Comparison of ENCODE assay signal across 20 cellular contexts in the genomic region with DNA sequence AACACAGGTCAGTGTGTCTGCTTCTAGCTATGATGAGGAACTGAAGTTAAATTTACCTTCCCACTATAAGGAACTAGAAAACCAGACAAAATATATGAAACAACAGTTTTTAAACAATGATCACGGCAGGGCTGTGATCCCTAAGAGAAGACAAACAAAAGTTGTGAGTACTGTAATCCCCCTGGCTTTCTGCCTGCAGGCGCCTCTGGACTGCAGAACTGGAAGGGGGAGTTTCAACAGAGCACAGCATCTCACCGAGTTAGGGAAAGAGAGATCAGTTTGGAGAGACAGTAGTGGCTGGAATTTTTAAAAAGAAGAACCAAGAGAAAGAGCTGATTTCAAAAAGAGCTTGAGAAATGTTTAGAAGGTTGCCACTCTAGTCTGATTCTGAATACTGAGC.
A peak's percentile ranks its signal among the peaks of the same experiment; 100 is the strongest.
DNase-seq lines count a peak whose midpoint lies in the region; ATAC-seq, FAIRE-seq and TF ChIP-seq lines count a peak whose summit lies in the region.
"Had no signal": no experiment of that assay in that cellular context is flagged by ENCODE, and none has a peak within 500 bp of the region (broad histone marks: within the 10 kb centered on the region; RNA-seq: fewer than 3 reads in every experiment).

No MANE protein-coding gene starts in this region.

- H3K27me3 Mint-ChIP-seq in T-helper 17 cell (peaks cover 10% of the 10 kb centered on the region), glutamatergic neuron (ENCODE audit: unreplicated experiment) (peaks cover 2% of the 10 kb centered on the region)

- H3F3A ChIP-seq in smooth muscle cell (ENCODE audit: low read depth), result no peaks in the 10 kb centered on the region

- H3K4me3 Mint-ChIP-seq in T-helper 17 cell, result no peak overlapping the region
- H3K4me3 Mint-ChIP-seq in glutamatergic neuron (ENCODE audit: unreplicated experiment), result no peak overlapping the region
- H3K4me3 Mint-ChIP-seq: activated CD8-positive, alpha-beta T cell treated with anti-CD3 and anti-CD28 coated beads, Interleukin-2, amount 10 ng/mL, durations not matched to agents 7 days and 5 days; activated T-cell treated with anti-CD3 and anti-CD28 coated beads, Interleukin-2, amount 50 U/mL, for 4 hours; brain; natural killer cell; T-helper 1 cell treated with Interleukin-12 subunit alpha and Interleukin-12 subunit beta and Interleukin-4 antibody, amounts not matched to agents 30 μg/mL and 1 μg/mL, for 36 hours had no signal

- H3K9ac ChIP-seq in keratinocyte (ENCODE audit: control insufficient read depth, extremely low read depth, insufficient read depth, low read length), result no peak overlapping the region
- H3K9ac ChIP-seq in smooth muscle cell (ENCODE audit: low read depth), result no peak overlapping the region

- H3K4me3 ChIP-seq in keratinocyte (ENCODE audit: control insufficient read depth in 2 of 3, extremely low read depth in 1 of 3, insufficient read depth in 2 of 3, low read depth in 1 of 3, low read length in 3 of 3), result no peak overlapping the region
- no peak overlapping the region for H3K4me3 ChIP-seq in smooth muscle cell
- H3K4me3 ChIP-seq: lung had no signal

- H3K27ac Mint-ChIP-seq in T-helper 17 cell (peak overlapping the region; percentile 83), glutamatergic neuron (ENCODE audit: unreplicated experiment) (no peak overlapping the region)
- H3K27ac Mint-ChIP-seq: brain had no signal

- H3K27ac ChIP-seq in keratinocyte (ENCODE audit: control insufficient read depth, insufficient read depth, low read length) (no peak overlapping the region), smooth muscle cell (ENCODE audit: low read depth) (no peak overlapping the region)
- H3K27ac ChIP-seq: epithelial cell of prostate had no signal

- H4K20me1 ChIP-seq in keratinocyte (ENCODE audit: control insufficient read depth, extremely low read depth, insufficient read depth, low read length), result no peaks in the 10 kb centered on the region
- no peaks in the 10 kb centered on the region for H4K20me1 ChIP-seq in smooth muscle cell (ENCODE audit: low read depth)

- H3K36me3 ChIP-seq in keratinocyte (ENCODE audit: control insufficient read depth in 2 of 2, extremely low read depth in 1 of 2, insufficient read depth in 2 of 2, low read length in 2 of 2) (no peaks in the 10 kb centered on the region), smooth muscle cell (ENCODE audit: low read depth) (no peaks in the 10 kb centered on the region)

- H3K4me1 Mint-ChIP-seq in T-helper 17 cell, result peaks cover 7% of the 10 kb centered on the region
- no peaks in the 10 kb centered on the region for H3K4me1 Mint-ChIP-seq in glutamatergic neuron (ENCODE audit: low read depth, unreplicated experiment)

- H3K9me3 ChIP-seq in T-helper 17 cell (ENCODE audit: control insufficient read depth, low read length, poor library complexity, severe bottlenecking), result no peaks in the 10 kb centered on the region
- H3K9me3 ChIP-seq in keratinocyte (ENCODE audit: control insufficient read depth, low read depth, low read length), result no peaks in the 10 kb centered on the region
- no peaks in the 10 kb centered on the region for H3K9me3 ChIP-seq in smooth muscle cell (replicated peaks; ENCODE audit: low read depth)

- H3K79me2 ChIP-seq in keratinocyte (ENCODE audit: control insufficient read depth, insufficient read depth, low read length), result no peaks in the 10 kb centered on the region
- no peaks in the 10 kb centered on the region for H3K79me2 ChIP-seq in smooth muscle cell (ENCODE audit: low read depth)

- H2AFZ ChIP-seq in keratinocyte (ENCODE audit: control insufficient read depth, low read length) (peak overlapping the region; percentile 9), smooth muscle cell (ENCODE audit: low read depth) (peak overlapping the region; percentile 28)

- peak; percentile 20 for ATAC-seq in HG02870 (IDR thresholded peaks at IDR 0.05; ENCODE audit: unreplicated experiment)
- no peak for ATAC-seq in T-helper 17 cell
- no peak for ATAC-seq in HG03439 (IDR thresholded peaks at IDR 0.05; ENCODE audit: unreplicated experiment)

- H3K4me2 ChIP-seq in keratinocyte (ENCODE audit: control insufficient read depth, extremely low read depth, insufficient read depth, low read depth, low read length) (no peak overlapping the region), smooth muscle cell (no peak overlapping the region)

- H3K9me1 ChIP-seq in keratinocyte (ENCODE audit: control insufficient read depth, extremely low read depth, insufficient read depth, low read length), result no peaks in the 10 kb centered on the region

- H3K36me3 Mint-ChIP-seq in T-helper 17 cell (ENCODE audit: low read depth) (peaks cover 8% of the 10 kb centered on the region), glutamatergic neuron (ENCODE audit: unreplicated experiment) (no peaks in the 10 kb centered on the region)
- H3K36me3 Mint-ChIP-seq: activated naive CD4-positive, alpha-beta T cell treated with anti-CD3 and anti-CD28 coated beads, Interleukin-2, amount 50 U/mL, for 72 hours; brain; natural killer cell had no signal

- TF ChIP-seq CTCF in keratinocyte (optimal IDR thresholded peaks at IDR 0.05 in 1 of 3, IDR thresholded peaks at IDR 0.05 in 1 of 3, conservative IDR thresholded peaks at IDR 0.05 in 1 of 3; ENCODE audit: extremely low read depth in 1 of 3, insufficient read depth in 2 of 3, low read length in 3 of 3), result no peak
- TF ChIP-seq CTCF in smooth muscle cell (IDR thresholded peaks at IDR 0.05; ENCODE audit: borderline replicate concordance, insufficient read depth, poor library complexity, severe bottlenecking), result no peak
- TF ChIP-seq CTCF in glutamatergic neuron (IDR thresholded peaks at IDR 0.05; ENCODE audit: partially characterized antibody, unreplicated experiment), result no peak

- dilution Hi-C loops in keratinocyte (cut with MboI; ENCODE audit: extremely low pct_ligation_motif_present, low sequenced_read_pairs), result no loop called here

- FAIRE-seq in keratinocyte (lab: Jason Lieb, UNC), result no peak
- FAIRE-seq: small intestine had no signal

- H3K27me3 ChIP-seq in keratinocyte (ENCODE audit: control insufficient read depth, extremely low read depth, insufficient read depth, low read length) (no peaks in the 10 kb centered on the region), smooth muscle cell (ENCODE audit: low read depth) (no peaks in the 10 kb centered on the region)

- peaks cover 3% of the 10 kb centered on the region for H3K4me1 ChIP-seq in keratinocyte (ENCODE audit: control insufficient read depth, extremely low read depth, insufficient read depth, low read length)
- peaks cover 7% of the 10 kb centered on the region for H3K4me1 ChIP-seq in smooth muscle cell (ENCODE audit: low read depth)

- 44% methylated on average over 3 of the region's 3 CpGs for WGBS in smooth muscle cell (ENCODE audit: low lambda C conversion rate)

- DNase-seq in T-helper 17 cell (no peak), keratinocyte (ENCODE audit: low read depth, low spot score) (no peak), smooth muscle cell (lab: John Stamatoyannopoulos, UW; ENCODE audit: unreplicated experiment) (no peak), glutamatergic neuron (no peak)
- DNase-seq in activated naive CD4-positive, alpha-beta T cell treated with Interleukin-2 at 50 U/mL for 16 hours, result no peak
- DNase-seq in activated CD4-positive, alpha-beta T cell treated with anti-CD3 and anti-CD28 coated beads, Interleukin-2, amount 50 U/mL, for 1 hour, result no peak
- DNase-seq: activated T-cell treated with anti-CD3 and anti-CD28 coated beads, Interleukin-2, amount 50 U/mL, for 4 hours; natural killer cell; NCI-H510A; SHP77 treated with DMSO at 0.1 percent for 48 hours; stimulated activated CD8-positive, alpha-beta memory T cell treated with anti-CD3 and anti-CD28 coated beads, Interleukin-4, amount 100 ng/mL, for 48 hours had no signal

- peaks cover 1% of the 10 kb centered on the region for H3K9me3 Mint-ChIP-seq in glutamatergic neuron (ENCODE audit: unreplicated experiment)
- H3K9me3 Mint-ChIP-seq: activated naive CD4-positive, alpha-beta T cell treated with anti-CD3 and anti-CD28 coated beads, Interleukin-2, amount 50 U/mL, for 72 hours; natural killer cell; T-helper 1 cell treated with Interleukin-12 subunit alpha and Interleukin-12 subunit beta and Interleukin-4 antibody, amounts not matched to agents 30 μg/mL and 1 μg/mL, for 36 hours had no signal
